In the genomic region with DNA sequence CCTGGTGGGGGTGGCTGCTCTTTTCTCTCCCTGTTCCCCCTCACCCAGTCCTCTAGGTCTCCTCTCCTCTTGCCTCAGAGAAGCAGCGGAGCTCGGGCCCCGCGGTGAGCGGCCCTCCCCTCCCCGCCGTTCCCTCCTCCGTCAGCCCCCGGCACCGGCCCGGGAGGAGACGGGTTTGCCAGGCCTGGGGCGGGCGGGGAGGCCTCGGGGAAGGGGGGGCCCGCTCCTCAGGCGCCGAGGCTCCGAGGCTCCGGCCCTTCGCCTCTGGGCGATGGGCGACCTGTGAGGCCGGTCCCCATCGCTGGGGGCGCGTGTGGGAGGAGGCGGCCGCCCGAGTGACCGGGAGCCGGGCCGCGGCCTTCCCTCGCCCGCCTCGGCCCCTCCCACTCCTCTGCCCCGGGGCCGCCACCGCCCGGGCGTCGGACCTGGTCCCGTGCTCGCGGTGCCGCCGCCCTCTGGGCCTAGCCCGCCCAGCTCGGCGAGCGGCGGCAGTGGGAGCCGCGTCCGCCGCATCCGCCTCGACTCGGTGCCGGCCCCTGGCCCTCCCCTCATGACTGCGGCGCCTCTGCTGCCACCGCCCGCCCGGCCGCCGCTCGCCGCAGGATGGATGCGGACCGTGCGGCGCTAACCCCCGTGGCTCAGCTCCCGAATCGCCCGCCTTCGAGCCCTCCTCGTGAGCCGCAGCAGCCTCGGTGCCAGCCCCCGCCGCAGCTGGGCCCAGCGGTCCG, we compare ENCODE assay signal across 1 cellular context.
TF ChIP-seq lines count a peak whose summit lies in the region.

No MANE protein-coding gene starts in this region.

TF ChIP-seq in HepG2, 621 proteins besides CTCF, POLR2A, EP300 and RAD21 (continued from another document and continues in another):
- TF ChIP-seq TBX2 (CRISPR knock-in tag; IDR thresholded peaks at IDR 0.05; ENCODE audit: borderline replicate concordance) = 0 out of 2 replicates have a peak, but pooled peaks have one; percentile 43
- no peak for TF ChIP-seq ZNF335 (CRISPR knock-in tag; IDR thresholded peaks at IDR 0.05)
- TF ChIP-seq MLX (CRISPR knock-in tag; IDR thresholded peaks at IDR 0.05) = no peak
- no peak for TF ChIP-seq ZNF737 (CRISPR knock-in tag; IDR thresholded peaks at IDR 0.05; ENCODE audit: borderline replicate concordance)
- TF ChIP-seq TCF12 (IDR thresholded peaks at IDR 0.05) = no peak
- TF ChIP-seq TCF12 (CRISPR knock-in tag; IDR thresholded peaks at IDR 0.05) = 0 out of 2 replicates have a peak, but pooled peaks have one; percentile 64
- TF ChIP-seq ETS1 (CRISPR knock-in tag; IDR thresholded peaks at IDR 0.05) = no peak
- TF ChIP-seq PHF8 (CRISPR knock-in tag; IDR thresholded peaks at IDR 0.05) = peak; percentile 69
- TF ChIP-seq, protein P1, sequence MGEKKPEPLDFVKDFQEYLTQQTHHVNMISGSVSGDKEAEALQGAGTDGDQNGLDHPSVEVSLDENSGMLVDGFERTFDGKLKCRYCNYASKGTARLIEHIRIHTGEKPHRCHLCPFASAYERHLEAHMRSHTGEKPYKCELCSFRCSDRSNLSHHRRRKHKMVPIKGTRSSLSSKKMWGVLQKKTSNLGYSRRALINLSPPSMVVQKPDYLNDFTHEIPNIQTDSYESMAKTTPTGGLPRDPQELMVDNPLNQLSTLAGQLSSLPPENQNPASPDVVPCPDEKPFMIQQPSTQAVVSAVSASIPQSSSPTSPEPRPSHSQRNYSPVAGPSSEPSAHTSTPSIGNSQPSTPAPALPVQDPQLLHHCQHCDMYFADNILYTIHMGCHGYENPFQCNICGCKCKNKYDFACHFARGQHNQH (CRISPR knock-in tag; IDR thresholded peaks at IDR 0.05) = 0 out of 2 replicates have a peak, but pooled peaks have one; percentile 33
- no peak for TF ChIP-seq GPBP1L1 (CRISPR knock-in tag; IDR thresholded peaks at IDR 0.05)
- no peak for TF ChIP-seq PBX3 (CRISPR knock-in tag; IDR thresholded peaks at IDR 0.05; ENCODE audit: borderline replicate concordance)
- TF ChIP-seq ZSCAN31 (CRISPR knock-in tag; IDR thresholded peaks at IDR 0.05; ENCODE audit: low read depth) = peak; percentile 11; the same call in 1 of the 2 replicates
- no peak for TF ChIP-seq MTF2 (CRISPR knock-in tag; IDR thresholded peaks at IDR 0.05; ENCODE audit: borderline replicate concordance)
- peak; percentile 18; the same call in 1 of the 2 replicates for TF ChIP-seq KLF12 (CRISPR knock-in tag; IDR thresholded peaks at IDR 0.05; ENCODE audit: borderline replicate concordance)
- 0 out of 2 replicates have a peak, but pooled peaks have one; percentile 19 for TF ChIP-seq NFKB2 (CRISPR knock-in tag; IDR thresholded peaks at IDR 0.05; ENCODE audit: borderline replicate concordance)
- TF ChIP-seq ZNF567 (CRISPR knock-in tag; IDR thresholded peaks at IDR 0.05; ENCODE audit: borderline replicate concordance) = no peak
- TF ChIP-seq POGZ (CRISPR knock-in tag; IDR thresholded peaks at IDR 0.05) = 0 out of 2 replicates have a peak, but pooled peaks have one; percentile 8
- no peak for TF ChIP-seq ZNF350 (CRISPR knock-in tag; IDR thresholded peaks at IDR 0.05; ENCODE audit: borderline replicate concordance, low read depth)
- 0 out of 2 replicates have a peak, but pooled peaks have one; percentile 44 for TF ChIP-seq ZBED4 (CRISPR knock-in tag; IDR thresholded peaks at IDR 0.05; ENCODE audit: borderline replicate concordance)
- no peak for TF ChIP-seq POGK (CRISPR knock-in tag; conservative IDR thresholded peaks at IDR 0.05)
- no peak for TF ChIP-seq PAF1 (CRISPR knock-in tag; IDR thresholded peaks at IDR 0.05)
- TF ChIP-seq CCDC6 (CRISPR knock-in tag; IDR thresholded peaks at IDR 0.05) = peak; percentile 35; the same call in 1 of the 2 replicates
- no peak for TF ChIP-seq ADNP (CRISPR knock-in tag; IDR thresholded peaks at IDR 0.05)
- peak; percentile 37; the same call in 1 of the 2 replicates for TF ChIP-seq UBTF (CRISPR knock-in tag; IDR thresholded peaks at IDR 0.05)
- no peak for TF ChIP-seq TGIF2 (CRISPR knock-in tag; IDR thresholded peaks at IDR 0.05)
- no peak for TF ChIP-seq ZNF777 (CRISPR knock-in tag; IDR thresholded peaks at IDR 0.05)
- TF ChIP-seq THYN1 (CRISPR knock-in tag; IDR thresholded peaks at IDR 0.05; ENCODE audit: borderline replicate concordance, low read depth) = no peak
- TF ChIP-seq ATF7-NPFF (CRISPR knock-in tag; IDR thresholded peaks at IDR 0.05; ENCODE audit: low read depth) = peak; percentile 11; the same call in 1 of the 2 replicates
- no peak for TF ChIP-seq MAZ (IDR thresholded peaks at IDR 0.05; ENCODE audit: borderline replicate concordance, low read depth, low read length)
- TF ChIP-seq MAZ (CRISPR knock-in tag; IDR thresholded peaks at IDR 0.05; ENCODE audit: low read depth) = peak; percentile 63
- TF ChIP-seq, protein P2, sequence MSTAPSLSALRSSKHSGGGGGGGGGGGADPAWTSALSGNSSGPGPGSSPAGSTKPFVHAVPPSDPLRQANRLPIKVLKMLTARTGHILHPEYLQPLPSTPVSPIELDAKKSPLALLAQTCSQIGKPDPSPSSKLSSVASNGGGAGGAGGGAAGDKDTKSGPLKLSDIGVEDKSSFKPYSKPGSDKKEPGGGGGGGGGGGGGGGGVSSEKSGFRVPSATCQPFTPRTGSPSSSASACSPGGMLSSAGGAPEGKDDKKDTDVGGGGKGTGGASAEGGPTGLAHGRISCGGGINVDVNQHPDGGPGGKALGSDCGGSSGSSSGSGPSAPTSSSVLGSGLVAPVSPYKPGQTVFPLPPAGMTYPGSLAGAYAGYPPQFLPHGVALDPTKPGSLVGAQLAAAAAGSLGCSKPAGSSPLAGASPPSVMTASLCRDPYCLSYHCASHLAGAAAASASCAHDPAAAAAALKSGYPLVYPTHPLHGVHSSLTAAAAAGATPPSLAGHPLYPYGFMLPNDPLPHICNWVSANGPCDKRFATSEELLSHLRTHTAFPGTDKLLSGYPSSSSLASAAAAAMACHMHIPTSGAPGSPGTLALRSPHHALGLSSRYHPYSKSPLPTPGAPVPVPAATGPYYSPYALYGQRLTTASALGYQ (CRISPR knock-in tag; IDR thresholded peaks at IDR 0.05) = no peak
- no peak for TF ChIP-seq SETDB1 (CRISPR knock-in tag; IDR thresholded peaks at IDR 0.05; ENCODE audit: borderline replicate concordance)
- no peak for TF ChIP-seq NFE2L1 (CRISPR knock-in tag; IDR thresholded peaks at IDR 0.05; ENCODE audit: borderline replicate concordance)
- TF ChIP-seq ZKSCAN8 (CRISPR knock-in tag; IDR thresholded peaks at IDR 0.05; ENCODE audit: borderline replicate concordance) = no peak
